ENCODE assay signal across 10 cellular contexts in the genomic region with DNA sequence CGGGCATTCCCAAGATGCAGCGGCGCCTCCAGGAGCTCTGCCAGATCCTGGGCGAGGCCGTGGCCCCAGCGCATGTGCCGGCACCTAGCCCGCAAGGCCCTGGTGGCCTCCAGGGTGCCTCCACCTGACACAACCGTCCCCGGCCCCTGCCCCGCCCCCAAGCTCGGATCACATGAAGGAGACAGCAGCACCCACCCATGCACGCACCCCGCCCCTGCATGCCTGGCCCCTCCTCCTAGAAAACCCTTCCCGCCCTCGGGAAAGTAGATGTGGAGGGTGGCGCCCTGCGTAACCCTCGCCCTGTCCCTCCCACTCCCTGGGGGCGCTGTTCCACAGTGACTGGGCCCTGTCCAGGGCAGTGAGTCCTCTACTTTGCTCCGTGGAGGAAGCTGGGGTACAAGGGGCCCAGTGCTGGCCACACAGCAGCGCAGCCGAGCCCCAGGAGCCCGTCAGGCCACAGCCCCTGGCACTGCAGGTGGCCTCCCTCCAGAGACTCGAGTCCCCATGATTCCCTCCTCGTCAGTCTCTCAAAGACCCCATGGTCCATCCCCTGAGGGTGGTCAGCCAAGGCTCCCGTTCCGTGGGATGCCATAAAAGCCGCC. TPM values are rescaled to one million over a fixed set of nuclear protein-coding genes. Genes with fewer than 3 reads are reported as not detected.
DNase-seq lines count a peak whose midpoint lies in the region; ATAC-seq, FAIRE-seq and TF ChIP-seq lines count a peak whose summit lies in the region.
"Not testable (repeated sequence)": the region's sequence is repeated elsewhere in the genome, so short reads cannot be mapped to it uniquely, and the experiment has no call there.
"Had no signal": no experiment of that assay in that cellular context is flagged by ENCODE, and none has a peak within 500 bp of the region (broad histone marks: within the 10 kb centered on the region; RNA-seq: fewer than 3 reads in every experiment).

No MANE protein-coding gene starts in this region.

- not testable (repeated sequence) for H3K9me3 ChIP-seq in H1 (ENCODE audit: insufficient read depth in 2 of 2, low read depth in 1 of 2, low read length in 1 of 2); right cardiac atrium (ENCODE audit: control insufficient read depth, low read length)

- not testable (repeated sequence) for H3K79me1 ChIP-seq in H1 (ENCODE audit: low read depth, low read length); mesendoderm (ENCODE audit: low read length)

- not testable (repeated sequence) for H2AK5ac ChIP-seq in H1 (ENCODE audit: low read depth, low read length); mesendoderm (ENCODE audit: low read length)

- WGBS in H1 (ENCODE audit: extremely low coverage in 1 of 2, insufficient coverage in 1 of 2, insufficient read length in 1 of 2, insufficient replicate concordance in 2 of 2, low coverage in 1 of 2, low lambda C conversion rate in 2 of 2, missing lambda C conversion rate in 1 of 2), 2 experiments, result 3% methylated on average over 8 of the region's 29 CpGs; no CpG with 5 or more reads in 1 of the 2 experiments
- WGBS in right cardiac atrium, result 44% methylated on average over 25 of the region's 29 CpGs
- WGBS in mesendoderm (ENCODE audit: extremely low coverage, insufficient coverage, low lambda C conversion rate), result no CpG with 5 or more reads among the region's 29 CpGs

- not testable (repeated sequence) for H4K8ac ChIP-seq in H1 (ENCODE audit: extremely low read depth, insufficient read depth, low read length); mesendoderm (ENCODE audit: low read depth, low read length)

- H3K4ac ChIP-seq in H1 (replicated peaks; ENCODE audit: insufficient read length, low read depth, low read length); mesendoderm (ENCODE audit: low read depth, low read length): not testable (repeated sequence)

- not testable (repeated sequence) for FAIRE-seq in H1 (lab: Jason Lieb, UNC)

- TF ChIP-seq CTCF in H1 (IDR thresholded peaks at IDR 0.05; ENCODE audit: control extremely low read depth in 1 of 3, insufficient read depth in 1 of 3, low read depth in 1 of 3, low read length in 3 of 3), result not testable (repeated sequence)

- H3K18ac ChIP-seq in H1 (ENCODE audit: extremely low read depth, low read length); mesendoderm (ENCODE audit: low read length): not testable (repeated sequence)

- not testable (repeated sequence) for H3K23ac ChIP-seq in H1 (ENCODE audit: insufficient read length); mesendoderm (ENCODE audit: low read length)

- TF ChIP-seq EP300 in H1 (IDR thresholded peaks at IDR 0.05; ENCODE audit: borderline replicate concordance in 1 of 2, low read depth in 2 of 2, low read length in 2 of 2), result not testable (repeated sequence)

- H2BK120ac ChIP-seq in H1 (replicated peaks; ENCODE audit: low read depth, low read length); mesendoderm (ENCODE audit: low read depth, low read length): not testable (repeated sequence)

- not testable (repeated sequence) for H4K20me1 ChIP-seq in H1 (replicated peaks in 1 of 2; ENCODE audit: control insufficient read depth in 1 of 2, insufficient read depth in 2 of 2, low read length in 2 of 2)

- not testable (repeated sequence) for H3K14ac ChIP-seq in H1 (ENCODE audit: insufficient read length)

- H2BK5ac ChIP-seq in H1 (ENCODE audit: low read depth, low read length); mesendoderm (ENCODE audit: low read length): not testable (repeated sequence)

- POLR2A ChIA-PET in H1 (lab: Charles Lee; ENCODE audit: partially characterized antibody), result interaction anchor here (0.6 kb wide), 1 partner anchor 17 kb away, joined by 4 read pairs; no protein-coding TSS in a partner anchor

- not testable (repeated sequence) for H2BK20ac ChIP-seq in H1 (ENCODE audit: low read length)

- not testable (repeated sequence) for H3K36me3 ChIP-seq in H1 (ENCODE audit: control insufficient read depth in 2 of 4, insufficient read depth in 4 of 4, low read length in 3 of 4); mesendoderm (ENCODE audit: control insufficient read depth, insufficient read depth, low read length)

- not testable (repeated sequence) for H4K5ac ChIP-seq in H1 (ENCODE audit: insufficient read length, low read depth, low read length); mesendoderm (ENCODE audit: low read length)

- TF ChIP-seq RAD21 in H1 (IDR thresholded peaks at IDR 0.05 in 1 of 2, conservative IDR thresholded peaks at IDR 0.05 in 1 of 2; ENCODE audit: low read depth in 2 of 2, low read length in 2 of 2), result not testable (repeated sequence)

- not testable (repeated sequence) for H3K23me2 ChIP-seq in H1 (ENCODE audit: low read depth, low read length)

- not testable (repeated sequence) for H3K27ac ChIP-seq in H1 (ENCODE audit: low read depth, low read length); right cardiac atrium (ENCODE audit: low read length); mesendoderm (ENCODE audit: low read depth, low read length)

- ATAC-seq in right cardiac atrium, result not testable (repeated sequence)
- peak; percentile 62 for ATAC-seq in sciatic nerve

- peak overlapping the region; percentile 12 to 60 (median 40) for H3K4me3 ChIP-seq in H1 (ENCODE audit: extremely low read depth in 1 of 4, insufficient read depth in 2 of 4, low read depth in 3 of 4, low read length in 4 of 4)
- H3K4me3 ChIP-seq in right cardiac atrium (ENCODE audit: low read length); mesendoderm (ENCODE audit: low read length): not testable (repeated sequence)

- not testable (repeated sequence) for H3K79me2 ChIP-seq in H1 (ENCODE audit: control insufficient read depth in 1 of 2, insufficient read depth in 2 of 2, low read length in 2 of 2); mesendoderm (ENCODE audit: control insufficient read depth, insufficient read depth, low read length)

- H2AFZ ChIP-seq in H1 (ENCODE audit: low read length), result not testable (repeated sequence)

- not testable (repeated sequence) for H3K9ac ChIP-seq in H1 (replicated peaks in 1 of 4; ENCODE audit: extremely low read depth in 1 of 4, low read depth in 3 of 4, low read length in 3 of 4)
- peak overlapping the region; percentile 51 for H3K9ac ChIP-seq in mesendoderm (ENCODE audit: low read length)

- H2BK12ac ChIP-seq in H1 (ENCODE audit: low read depth, low read length), result not testable (repeated sequence)

- intact Hi-C loops in right cardiac atrium (cut with DNase I); sciatic nerve (cut with DNase I): not testable (repeated sequence)

- not testable (repeated sequence) for H3K27me3 ChIP-seq in H1 (replicated peaks in 1 of 4; ENCODE audit: control insufficient read depth in 3 of 4, extremely low read depth in 1 of 4, insufficient read depth in 3 of 4, low read length in 3 of 4); right cardiac atrium (ENCODE audit: control insufficient read depth, insufficient read depth); mesendoderm (ENCODE audit: insufficient read depth, low read length, poor library complexity)

- H2BK15ac ChIP-seq in H1 (ENCODE audit: low read length); mesendoderm (replicated peaks; ENCODE audit: low read depth): not testable (repeated sequence)

- peak; percentile 65 for DNase-seq in Daoy (ENCODE audit: low read depth)
- peak; percentile 70 to 71 for DNase-seq in NCI-H1930 (lab: John Stamatoyannopoulos, UW)
- DNase-seq in RPMI8226, result peak; percentile 15
- peak in 1 of 2 experiments; percentile 73 for DNase-seq in H1 (ENCODE audit: low read depth in 1 of 2, low spot score in 2 of 2)
- peak; percentile 74 to 91 (median 89) for DNase-seq in right cardiac atrium
- DNase-seq in mesendoderm, result peak; percentile 64
- peak; percentile 76 for DNase-seq in sciatic nerve (ENCODE audit: low spot score)

- TF ChIP-seq POLR2A in H1 (IDR thresholded peaks at IDR 0.05; ENCODE audit: control extremely low read depth in 1 of 2, low read depth in 2 of 2, low read length in 2 of 2), result not testable (repeated sequence)

- H3K56ac ChIP-seq in H1 (replicated peaks; ENCODE audit: insufficient read length, low read depth, low read length), result not testable (repeated sequence)
- peak overlapping the region; percentile 64 for H3K56ac ChIP-seq in mesendoderm (ENCODE audit: low read length)

- peak overlapping the region; percentile 60 to 65 for H3K4me2 ChIP-seq in H1 (ENCODE audit: insufficient read depth in 1 of 2, low read depth in 2 of 2, low read length in 2 of 2)
- not testable (repeated sequence) for H3K4me2 ChIP-seq in mesendoderm (ENCODE audit: low read length)

- H4K91ac ChIP-seq in H1 (replicated peaks; ENCODE audit: insufficient read length, low read length), result not testable (repeated sequence)

- not testable (repeated sequence) for H3K4me1 ChIP-seq in H1 (replicated peaks in 1 of 4; ENCODE audit: control insufficient read depth in 3 of 4, insufficient read depth in 4 of 4, low read length in 3 of 4); right cardiac atrium (ENCODE audit: control insufficient read depth, insufficient read depth, low read length); mesendoderm (ENCODE audit: control insufficient read depth, low read depth, low read length)

- CTCF ChIA-PET in H1 (lab: Charles Lee; ENCODE audit: partially characterized antibody), result interaction anchor here (1.0 to 1.6 kb wide), 3 partner anchors 12 to 185 kb away, joined by 3 to 4 read pairs (median 3); no protein-coding TSS in a partner anchor

RNA-seq across cellular contexts. Expression of gene ABCD1, which starts 19.1 kb away (rescaled TPM):
- 4.8 and 5.0 TPM in 2 replicates for total RNA-seq in Daoy (2014; rRNA removed; shearing (Covaris generic))
- 4.6 and 6.6 TPM in 2 replicates for total RNA-seq in H1 (2021; fragmentation: NEBNext Ultra II Directional; extraction: Animal tissue kit (Norgen Biotek cat#: 25700))
- 3.1 and 6.7 TPM in 2 replicates for polyA plus RNA-seq in H1 (2011; rRNA removed)
- 2.7 TPM for polyA plus RNA-seq in H1 (2011; cell fraction: cytosol; rRNA removed)
- polyA plus RNA-seq in H1 (2011; cell fraction: nucleus; rRNA removed), result 13.0 TPM
- 2.4 to 5.1 TPM (median 4.0 TPM) in 4 replicates for polyA plus RNA-seq in H1 (2012, experiment 1 of 2)
- 2.2 TPM for polyA plus RNA-seq in H1 (2012, experiment 2 of 2)
- 4.2 TPM for polyA plus RNA-seq in H1 (2013, experiment 1 of 2)
- 3.9 TPM for polyA plus RNA-seq in H1 (2013, experiment 2 of 2)
- 1.7 and 2.9 TPM in 2 replicates for polyA minus RNA-seq in H1 (2011; rRNA and poly(A)+ RNA removed)
- 2.4 TPM for polyA minus RNA-seq in H1 (2011; cell fraction: cytosol; rRNA and poly(A)+ RNA removed)
- polyA minus RNA-seq in H1 (2011; cell fraction: nucleus; rRNA and poly(A)+ RNA removed), result 6.6 TPM
- 10 to 100 TPM; 14.1 to 15.9 (median 15.5) TPM for total RNA-seq in right cardiac atrium
- polyA plus RNA-seq in right cardiac atrium, result 11.0 TPM
- polyA plus RNA-seq in mesendoderm (2013, experiment 1 of 2), result 13.0 TPM
- polyA plus RNA-seq in mesendoderm (2013, experiment 2 of 2), result 12.3 TPM
- total RNA-seq in sciatic nerve, result 10.1 TPM

RNA-seq across cellular contexts. Expression of gene BCAP31, which starts 19.5 kb away (rescaled TPM):
- 146 and 203 TPM in 2 replicates for total RNA-seq in Daoy (2014; rRNA removed; shearing (Covaris generic))
- 157 and 159 TPM in 2 replicates for total RNA-seq in H1 (2021; fragmentation: NEBNext Ultra II Directional; extraction: Animal tissue kit (Norgen Biotek cat#: 25700))
- polyA plus RNA-seq in H1 (2011; rRNA removed) (136 and 139 TPM in 2 replicates), right cardiac atrium (149 TPM)
- polyA plus RNA-seq in H1 (2011; cell fraction: cytosol; rRNA removed), result 97.3 TPM
- 116 TPM for polyA plus RNA-seq in H1 (2011; cell fraction: nucleus; rRNA removed)
- 156 to 161 TPM (median 158 TPM) in 4 replicates for polyA plus RNA-seq in H1 (2012, experiment 1 of 2)
- 233 TPM for polyA plus RNA-seq in H1 (2012, experiment 2 of 2)
- polyA plus RNA-seq in H1 (2013, experiment 1 of 2), result 154 TPM
- polyA plus RNA-seq in H1 (2013, experiment 2 of 2), result 181 TPM
- polyA minus RNA-seq in H1 (2011; rRNA and poly(A)+ RNA removed), result 84.2 and 123 TPM in 2 replicates
- 47.0 TPM for polyA minus RNA-seq in H1 (2011; cell fraction: cytosol; rRNA and poly(A)+ RNA removed)
- 40.8 TPM for polyA minus RNA-seq in H1 (2011; cell fraction: nucleus; rRNA and poly(A)+ RNA removed)
- total RNA-seq in right cardiac atrium (100 to 1,000 TPM; 111 to 143 (median 123) TPM), sciatic nerve (124 TPM)
- polyA plus RNA-seq in mesendoderm (2013, experiment 1 of 2), result 107 TPM
- 106 TPM for polyA plus RNA-seq in mesendoderm (2013, experiment 2 of 2)

RNA-seq across cellular contexts. Expression of gene PLXNB3, which starts 20.3 kb away (rescaled TPM):
- total RNA-seq in Daoy (2014; rRNA removed; shearing (Covaris generic)), result 0.97 and 1.0 TPM in 2 replicates
- 2.7 TPM in 2 replicates for total RNA-seq in H1 (2021; fragmentation: NEBNext Ultra II Directional; extraction: Animal tissue kit (Norgen Biotek cat#: 25700))
- polyA plus RNA-seq in H1 (2011; rRNA removed), result 1.2 and 1.6 TPM in 2 replicates
- polyA plus RNA-seq in H1 (2011; cell fraction: cytosol; rRNA removed), result 1.8 TPM
- polyA plus RNA-seq in H1 (2011; cell fraction: nucleus; rRNA removed), result 11.4 TPM
- 1.4 to 3.3 TPM (median 2.3 TPM) in 4 replicates for polyA plus RNA-seq in H1 (2012, experiment 1 of 2)
- 0.62 TPM for polyA plus RNA-seq in H1 (2012, experiment 2 of 2)
- 2.4 TPM for polyA plus RNA-seq in H1 (2013, experiment 1 of 2)
- 1.8 TPM for polyA plus RNA-seq in H1 (2013, experiment 2 of 2)
- polyA minus RNA-seq in H1 (2011; rRNA and poly(A)+ RNA removed), result 1.4 and 4.4 TPM in 2 replicates
- 1.1 TPM for polyA minus RNA-seq in H1 (2011; cell fraction: cytosol; rRNA and poly(A)+ RNA removed)
- 3.7 TPM for polyA minus RNA-seq in H1 (2011; cell fraction: nucleus; rRNA and poly(A)+ RNA removed)
- total RNA-seq in right cardiac atrium, result 10 to 100 TPM in 1 of 4 donors, 1 to 10 TPM in 3; 7.0 to 10.9 (median 9.5) TPM
- polyA plus RNA-seq in right cardiac atrium, result 6.8 TPM
- 0.39 TPM for polyA plus RNA-seq in mesendoderm (2013, experiment 1 of 2)
- 0.39 TPM for polyA plus RNA-seq in mesendoderm (2013, experiment 2 of 2)
- 73.1 TPM for total RNA-seq in sciatic nerve
- polyA plus RNA-seq: naive thymus-derived CD4-positive, alpha-beta T cell had no signal

RNA-seq across cellular contexts. Expression of gene SRPK3, which starts 37.1 kb away (rescaled TPM):
- 0.11 and 0.54 TPM in 2 replicates for total RNA-seq in Daoy (2014; rRNA removed; shearing (Covaris generic))
- total RNA-seq in H1 (2021; fragmentation: NEBNext Ultra II Directional; extraction: Animal tissue kit (Norgen Biotek cat#: 25700)), result not detected in 2 replicates
- polyA plus RNA-seq in H1 (2011; rRNA removed) (not detected in 2 replicates), right cardiac atrium (36.5 TPM)
- 0.01 TPM for polyA plus RNA-seq in H1 (2011; cell fraction: cytosol; rRNA removed)
- 0.30 TPM for polyA plus RNA-seq in H1 (2011; cell fraction: nucleus; rRNA removed)
- 0.30 to 0.56 TPM (median 0.49 TPM) in 4 replicates for polyA plus RNA-seq in H1 (2012, experiment 1 of 2)
- 0.09 TPM for polyA plus RNA-seq in H1 (2012, experiment 2 of 2)
- polyA plus RNA-seq in H1 (2013, experiment 1 of 2), result 0.06 TPM
- polyA plus RNA-seq in H1 (2013, experiment 2 of 2), result 0.04 TPM
- not detected in 2 replicates for polyA minus RNA-seq in H1 (2011; rRNA and poly(A)+ RNA removed)
- not detected for polyA minus RNA-seq in H1 (2011; cell fraction: cytosol; rRNA and poly(A)+ RNA removed)
- polyA minus RNA-seq in H1 (2011; cell fraction: nucleus; rRNA and poly(A)+ RNA removed), result not detected
- total RNA-seq in right cardiac atrium (10 to 100 TPM; 27.0 to 53.1 (median 39.3) TPM), sciatic nerve (1.1 TPM)
- 0.18 TPM for polyA plus RNA-seq in mesendoderm (2013, experiment 1 of 2)
- polyA plus RNA-seq in mesendoderm (2013, experiment 2 of 2), result 0.01 TPM
- total RNA-seq: activated CD4-positive, alpha-beta memory T cell treated with anti-CD3 and anti-CD28 coated beads for 36 hours; activated T-cell treated with anti-CD3 and anti-CD28 coated beads, Interleukin-2, amount 50 U/mL, for 72 hours; naive thymus-derived CD4-positive, alpha-beta T cell had no signal
- polyA plus RNA-seq: naive thymus-derived CD4-positive, alpha-beta T cell had no signal

RNA-seq across cellular contexts. Expression of gene IDH3G, which starts 50.5 kb away (rescaled TPM):
- 36.9 and 41.0 TPM in 2 replicates for total RNA-seq in Daoy (2014; rRNA removed; shearing (Covaris generic))
- 36.1 and 39.4 TPM in 2 replicates for total RNA-seq in H1 (2021; fragmentation: NEBNext Ultra II Directional; extraction: Animal tissue kit (Norgen Biotek cat#: 25700))
- polyA plus RNA-seq in H1 (2011; rRNA removed) (66.7 and 96.2 TPM in 2 replicates), right cardiac atrium (66.9 TPM)
- polyA plus RNA-seq in H1 (2011; cell fraction: cytosol; rRNA removed), result 66.7 TPM
- 130 TPM for polyA plus RNA-seq in H1 (2011; cell fraction: nucleus; rRNA removed)
- 43.8 to 59.4 TPM (median 53.4 TPM) in 4 replicates for polyA plus RNA-seq in H1 (2012, experiment 1 of 2)
- 48.4 TPM for polyA plus RNA-seq in H1 (2012, experiment 2 of 2)
- polyA plus RNA-seq in H1 (2013, experiment 1 of 2), result 40.6 TPM
- polyA plus RNA-seq in H1 (2013, experiment 2 of 2), result 39.3 TPM
- 68.8 and 76.7 TPM in 2 replicates for polyA minus RNA-seq in H1 (2011; rRNA and poly(A)+ RNA removed)
- 34.0 TPM for polyA minus RNA-seq in H1 (2011; cell fraction: cytosol; rRNA and poly(A)+ RNA removed)
- polyA minus RNA-seq in H1 (2011; cell fraction: nucleus; rRNA and poly(A)+ RNA removed), result 43.0 TPM
- total RNA-seq in right cardiac atrium (10 to 100 TPM; 60.6 to 68.6 (median 66.6) TPM), sciatic nerve (39.9 TPM)
- polyA plus RNA-seq in mesendoderm (2013, experiment 1 of 2), result 42.6 TPM
- polyA plus RNA-seq in mesendoderm (2013, experiment 2 of 2), result 41.0 TPM
